Comparison of ENCODE assay signal across 11 cellular contexts in genomic region chr1:227886503-227886961, GRCh38.
DNase-seq lines count a peak whose midpoint lies in the region; ATAC-seq and TF ChIP-seq lines count a peak whose summit lies in the region.
"Had no signal": no experiment of that assay in that cellular context is flagged by ENCODE, and none has a peak within 500 bp of the region (broad histone marks: within the 10 kb centered on the region; RNA-seq: fewer than 3 reads in every experiment).

No MANE protein-coding gene starts in this region.

- H3K27ac ChIP-seq in endodermal cell (ENCODE audit: low read depth, low read length), result no peak overlapping the region

- no peaks in the 10 kb centered on the region for H3K36me3 Mint-ChIP-seq in activated naive CD4-positive, alpha-beta T cell treated with anti-CD3 and anti-CD28 coated beads, Interleukin-2, amount 50 U/mL, for 24 hours
- H3K36me3 Mint-ChIP-seq in endodermal cell (ENCODE audit: low read depth) (no peaks in the 10 kb centered on the region), naive B cell (no peaks in the 10 kb centered on the region)

- no peaks in the 10 kb centered on the region for H3K27me3 Mint-ChIP-seq in activated naive CD4-positive, alpha-beta T cell treated with anti-CD3 and anti-CD28 coated beads, Interleukin-2, amount 50 U/mL, for 24 hours
- peaks cover 2% of the 10 kb centered on the region for H3K27me3 Mint-ChIP-seq in endodermal cell (ENCODE audit: insufficient read depth)
- peaks cover 0 to 5% (median 0%) of the 10 kb centered on the region in 3 donors for H3K27me3 Mint-ChIP-seq in naive B cell

- H3K4me1 ChIP-seq in endodermal cell (ENCODE audit: control insufficient read depth, insufficient read depth, low read length), result peaks cover 10% of the 10 kb centered on the region

- 61 to 64% methylated on average over 10 to 18 of the region's 18 CpGs for WGBS in endodermal cell (ENCODE audit: insufficient coverage in 1 of 2, insufficient read length in 1 of 2), 2 experiments

- peaks cover 19% of the 10 kb centered on the region for H3K4me1 Mint-ChIP-seq in activated naive CD4-positive, alpha-beta T cell treated with anti-CD3 and anti-CD28 coated beads, Interleukin-2, amount 50 U/mL, for 24 hours
- H3K4me1 Mint-ChIP-seq in endodermal cell (peaks cover 5% of the 10 kb centered on the region), naive B cell (peaks cover 0 to 9% (median 4%) of the 10 kb centered on the region in 3 donors)

- H3K4me3 ChIP-seq in endodermal cell (ENCODE audit: low read length), result no peak overlapping the region

- no peak overlapping the region for H3K9ac ChIP-seq in endodermal cell (ENCODE audit: extremely low read depth, low read length, poor library complexity, severe bottlenecking)

- no peaks in the 10 kb centered on the region for H3K36me3 ChIP-seq in endodermal cell (ENCODE audit: control insufficient read depth, insufficient read depth, low read length)

- no peak overlapping the region for H3K27ac Mint-ChIP-seq in activated naive CD4-positive, alpha-beta T cell treated with anti-CD3 and anti-CD28 coated beads, Interleukin-2, amount 50 U/mL, for 24 hours
- H3K27ac Mint-ChIP-seq in endodermal cell, result no peak overlapping the region
- no peak overlapping the region for H3K27ac Mint-ChIP-seq in naive B cell

- ATAC-seq in naive B cell (ENCODE audit: low read depth in 2 of 2), result no peak
- no peak for ATAC-seq in HG03432 (IDR thresholded peaks at IDR 0.05; ENCODE audit: unreplicated experiment)
- ATAC-seq in HG03378 (IDR thresholded peaks at IDR 0.05; ENCODE audit: unreplicated experiment), result no peak
- ATAC-seq in GM18511 (IDR thresholded peaks at IDR 0.05; ENCODE audit: unreplicated experiment), result no peak

- peak overlapping the region; percentile 47 for H3K4me3 Mint-ChIP-seq in activated naive CD4-positive, alpha-beta T cell treated with anti-CD3 and anti-CD28 coated beads, Interleukin-2, amount 50 U/mL, for 24 hours
- H3K4me3 Mint-ChIP-seq in endodermal cell (peak overlapping the region; percentile 52), naive B cell (peak overlapping the region; percentile 36 to 91 (median 77))

- TF ChIP-seq CTCF in endodermal cell (conservative IDR thresholded peaks at IDR 0.05), result no peak

- no peak for DNase-seq in activated naive CD4-positive, alpha-beta T cell (lab: John Stamatoyannopoulos, UW)
- DNase-seq in endodermal cell (peak; percentile 68), naive B cell (no peak), ureter (ENCODE audit: low spot score) (peak; percentile 42)
- DNase-seq: AML-193, cerebellar nuclear complex, NCI-H2081 treated with DMSO at 0.1 percent for 48 hours had no signal

- H3K27me3 ChIP-seq in endodermal cell (ENCODE audit: control insufficient read depth, insufficient read depth, low read length, poor library complexity, severe bottlenecking), result no peaks in the 10 kb centered on the region

- no peaks in the 10 kb centered on the region for H3K9me3 Mint-ChIP-seq in activated naive CD4-positive, alpha-beta T cell treated with anti-CD3 and anti-CD28 coated beads, Interleukin-2, amount 50 U/mL, for 24 hours
- H3K9me3 Mint-ChIP-seq in endodermal cell (no peaks in the 10 kb centered on the region), naive B cell (no peaks in the 10 kb centered on the region)

- no peaks in the 10 kb centered on the region for H3K9me3 ChIP-seq in endodermal cell (ENCODE audit: control insufficient read depth, low read length)

Comparison
In these comparisons a context has a peak if more than half of its experiments do, and no peak if none do; other contexts are left out.
1. DNase-seq: peak in endodermal cell (single experiment) and ureter (single experiment); none in activated naive CD4-positive, alpha-beta T cell (0 of 4) and naive B cell (single experiment).
2. Peak in every context shown above with its lines, with median percentiles within 50 percentile points of each other: H3K4me3 Mint-ChIP-seq.